In genomic region chr13:76579701-76580100, GRCh38 we compare ENCODE assay signal across 17 cellular contexts.
"Had no signal": no experiment of that assay in that cellular context is flagged by ENCODE, and none has a peak within 500 bp of the region (broad histone marks: within the 10 kb centered on the region; RNA-seq: fewer than 3 reads in every experiment).

No MANE protein-coding gene starts in this region.

- ATAC-seq: activated CD4-positive, alpha-beta T cell treated with anti-CD3 and anti-CD28 coated beads for 36 hours; activated CD4-positive, CD25-positive, alpha-beta regulatory T cell treated with anti-CD3 and anti-CD28 coated beads, Interleukin-2, amount 50 U/mL, for 24 hours; activated CD8-positive, alpha-beta memory T cell treated with anti-CD3 and anti-CD28 coated beads, Interleukin-2, amount 10 ng/mL, durations not matched to agents 7 days and 5 days; activated CD8-positive, alpha-beta T cell treated with anti-CD3 and anti-CD28 coated beads for 36 hours; activated CD8-positive, alpha-beta T cell treated with anti-CD3 and anti-CD28 coated beads, Interleukin-2, amount 10 ng/mL, durations not matched to agents 7 days and 5 days; T-cell; T-helper 17 cell; WTC11 had no signal

- H3K4me1 Mint-ChIP-seq: activated B cell treated with CpG ODN at 0.5 μM for 24 hours; activated CD4-positive, alpha-beta memory T cell treated with anti-CD3 and anti-CD28 coated beads, Interleukin-2, amount 10 ng/mL, durations not matched to agents 7 days and 5 days; activated CD4-positive, alpha-beta T cell treated with anti-CD3 and anti-CD28 coated beads for 36 hours; activated CD4-positive, alpha-beta T cell treated with anti-CD3 and anti-CD28 coated beads, Interleukin-2, amount 10 ng/mL, durations not matched to agents 24 days and 14 days; activated CD4-positive, alpha-beta T cell treated with anti-CD3 and anti-CD28 coated beads, Interleukin-2, amount 10 ng/mL, durations not matched to agents 7 days and 5 days; activated CD8-positive, alpha-beta memory T cell treated with anti-CD3 and anti-CD28 coated beads, Interleukin-2, amount 10 ng/mL, durations not matched to agents 7 days and 5 days; T-cell; T-helper 17 cell; WTC11 had no signal

- H3K36me3 ChIP-seq: WERI-Rb-1 had no signal

- H3K27ac ChIP-seq: VCaP, WERI-Rb-1 had no signal

- H3K36me3 Mint-ChIP-seq: activated CD4-positive, alpha-beta memory T cell treated with anti-CD3 and anti-CD28 coated beads for 36 hours; activated CD8-positive, alpha-beta memory T cell treated with anti-CD3 and anti-CD28 coated beads, Interleukin-2, amount 10 ng/mL, durations not matched to agents 7 days and 5 days; T-cell had no signal

- H3K27me3 Mint-ChIP-seq: activated B cell treated with CpG ODN at 0.5 μM for 24 hours; activated CD4-positive, alpha-beta memory T cell treated with anti-CD3 and anti-CD28 coated beads for 36 hours; activated CD4-positive, alpha-beta memory T cell treated with anti-CD3 and anti-CD28 coated beads, Interleukin-2, amount 10 ng/mL, durations not matched to agents 7 days and 5 days; activated CD4-positive, alpha-beta T cell treated with anti-CD3 and anti-CD28 coated beads, Interleukin-2, amount 10 ng/mL, durations not matched to agents 24 days and 14 days; activated CD4-positive, alpha-beta T cell treated with anti-CD3 and anti-CD28 coated beads, Interleukin-2, amount 10 ng/mL, durations not matched to agents 7 days and 5 days; activated CD8-positive, alpha-beta memory T cell treated with anti-CD3 and anti-CD28 coated beads, Interleukin-2, amount 10 ng/mL, durations not matched to agents 7 days and 5 days; activated CD8-positive, alpha-beta T cell treated with anti-CD3 and anti-CD28 coated beads for 36 hours; T-helper 17 cell had no signal

- H3K27ac Mint-ChIP-seq: activated B cell treated with CpG ODN at 0.5 μM for 24 hours; activated CD4-positive, alpha-beta memory T cell treated with anti-CD3 and anti-CD28 coated beads for 36 hours; activated CD4-positive, alpha-beta memory T cell treated with anti-CD3 and anti-CD28 coated beads, Interleukin-2, amount 10 ng/mL, durations not matched to agents 7 days and 5 days; activated CD4-positive, alpha-beta T cell treated with anti-CD3 and anti-CD28 coated beads for 36 hours; activated CD4-positive, alpha-beta T cell treated with anti-CD3 and anti-CD28 coated beads, Interleukin-2, amount 10 ng/mL, durations not matched to agents 24 days and 14 days; activated CD4-positive, alpha-beta T cell treated with anti-CD3 and anti-CD28 coated beads, Interleukin-2, amount 10 ng/mL, durations not matched to agents 7 days and 5 days; activated CD8-positive, alpha-beta memory T cell treated with anti-CD3 and anti-CD28 coated beads, Interleukin-2, amount 10 ng/mL, durations not matched to agents 7 days and 5 days; activated CD8-positive, alpha-beta T cell treated with anti-CD3 and anti-CD28 coated beads for 36 hours; activated CD8-positive, alpha-beta T cell treated with anti-CD3 and anti-CD28 coated beads, Interleukin-2, amount 10 ng/mL, durations not matched to agents 7 days and 5 days; T-cell; T-helper 1 cell treated with Interleukin-12 subunit alpha and Interleukin-12 subunit beta and Interleukin-4 antibody, amounts not matched to agents 30 μg/mL and 1 μg/mL, for 36 hours; T-helper 17 cell; T-helper 2 cell treated with Interferon-gamma antibody and Interleukin-4, amounts not matched to agents 5 μg/mL and 100 μg/mL, for 36 hours; WTC11 had no signal

- H3K4me3 Mint-ChIP-seq: activated B cell treated with CpG ODN at 0.5 μM for 24 hours; activated CD4-positive, alpha-beta memory T cell treated with anti-CD3 and anti-CD28 coated beads for 36 hours; activated CD4-positive, alpha-beta memory T cell treated with anti-CD3 and anti-CD28 coated beads, Interleukin-2, amount 10 ng/mL, durations not matched to agents 7 days and 5 days; activated CD4-positive, alpha-beta T cell treated with anti-CD3 and anti-CD28 coated beads for 36 hours; activated CD4-positive, alpha-beta T cell treated with anti-CD3 and anti-CD28 coated beads, Interleukin-2, amount 10 ng/mL, durations not matched to agents 24 days and 14 days; activated CD4-positive, alpha-beta T cell treated with anti-CD3 and anti-CD28 coated beads, Interleukin-2, amount 10 ng/mL, durations not matched to agents 7 days and 5 days; activated CD8-positive, alpha-beta memory T cell treated with anti-CD3 and anti-CD28 coated beads, Interleukin-2, amount 10 ng/mL, durations not matched to agents 7 days and 5 days; activated CD8-positive, alpha-beta T cell treated with anti-CD3 and anti-CD28 coated beads for 36 hours; activated CD8-positive, alpha-beta T cell treated with anti-CD3 and anti-CD28 coated beads, Interleukin-2, amount 10 ng/mL, durations not matched to agents 7 days and 5 days; T-cell; T-helper 1 cell treated with Interleukin-12 subunit alpha and Interleukin-12 subunit beta and Interleukin-4 antibody, amounts not matched to agents 30 μg/mL and 1 μg/mL, for 36 hours; T-helper 17 cell; T-helper 2 cell treated with Interferon-gamma antibody and Interleukin-4, amounts not matched to agents 5 μg/mL and 100 μg/mL, for 36 hours; WTC11 had no signal
